Comparison of ENCODE assay signal across 18 cellular contexts in genomic region chr22:27873476-27873875, GRCh38. TPM values are rescaled to one million over a fixed set of nuclear protein-coding genes. Genes with fewer than 3 reads are reported as not detected.
DNase-seq lines count a peak whose midpoint lies in the region; ATAC-seq and TF ChIP-seq lines count a peak whose summit lies in the region.
"Had no signal": no experiment of that assay in that cellular context is flagged by ENCODE, and none has a peak within 500 bp of the region (broad histone marks: within the 10 kb centered on the region; RNA-seq: fewer than 3 reads in every experiment).

No MANE protein-coding gene starts in this region.

- H3K9me3 Mint-ChIP-seq in HFFc6, result no peaks in the 10 kb centered on the region
- H3K9me3 Mint-ChIP-seq: activated naive CD8-positive, alpha-beta T cell treated with anti-CD3 and anti-CD28 coated beads for 36 hours; activated T-cell treated with anti-CD3 and anti-CD28 coated beads, Interleukin-2, amount 50 U/mL, for 24 hours; CD4-positive, alpha-beta T cell; IgD-negative memory B cell had no signal

- in situ Hi-C loops in gastrocnemius medialis (cut with MboI; ENCODE audit: low sequenced_read_pairs in 4 of 4), result no loop called here

- H3K4me1 Mint-ChIP-seq in HFFc6 (ENCODE audit: low read depth), result peaks cover 24% of the 10 kb centered on the region

- H3K9me3 ChIP-seq in left ventricle myocardium inferior (replicated peaks) (peaks cover 8% of the 10 kb centered on the region), gastrocnemius medialis (no peaks in the 10 kb centered on the region), lower lobe of right lung (no peaks in the 10 kb centered on the region)
- H3K9me3 ChIP-seq: upper lobe of right lung had no signal

- H3K36me3 ChIP-seq in left ventricle myocardium inferior (peaks cover 34% of the 10 kb centered on the region), gastrocnemius medialis (peaks cover 0 to 13% of the 10 kb centered on the region in 2 donors), lower lobe of right lung (peaks cover 44% of the 10 kb centered on the region)

- H3K27me3 ChIP-seq in left ventricle myocardium inferior (ENCODE audit: low read depth) (no peaks in the 10 kb centered on the region), gastrocnemius medialis (no peaks in the 10 kb centered on the region), lower lobe of right lung (ENCODE audit: low read depth) (no peaks in the 10 kb centered on the region)
- H3K27me3 ChIP-seq: upper lobe of right lung had no signal

- peaks cover 15% of the 10 kb centered on the region for H3K36me3 Mint-ChIP-seq in HFFc6 (ENCODE audit: low read depth)

- ATAC-seq in gastrocnemius medialis, result no peak
- no peak for ATAC-seq in HG03565 (IDR thresholded peaks at IDR 0.05; ENCODE audit: unreplicated experiment)
- no peak for ATAC-seq in lower lobe of right lung
- ATAC-seq: SK-N-SH treated with all-trans-retinoic acid at 6 μM for 48 hours, upper lobe of right lung had no signal

- H3K27ac Mint-ChIP-seq in HFFc6, result peak overlapping the region; percentile 11; the same call in 1 of the 2 replicates
- H3K27ac Mint-ChIP-seq: activated naive CD8-positive, alpha-beta T cell treated with anti-CD3 and anti-CD28 coated beads for 36 hours; CD4-positive, alpha-beta T cell; IgD-negative memory B cell had no signal

- intact Hi-C loops in left ventricle myocardium inferior (cut with micrococcal nuclease) (no loop called here), gastrocnemius medialis (cut with DNase I; ENCODE audit: low total_unique reads) (loop anchor here (5.0 kb wide), 1 partner anchor 144 kb away; no protein-coding TSS in a partner anchor), lower lobe of right lung (cut with DNase I) (no loop called here)

- peak overlapping the region; percentile 66 for H3K27ac ChIP-seq in cingulate gyrus (ENCODE audit: low read depth, low read length)
- H3K27ac ChIP-seq in left ventricle myocardium inferior (replicated peaks), result peak overlapping the region; percentile 83
- H3K27ac ChIP-seq in gastrocnemius medialis, result peak overlapping the region; percentile 0 to 80 (median 34)
- H3K27ac ChIP-seq in lower lobe of right lung, result no peak overlapping the region
- H3K27ac ChIP-seq: upper lobe of right lung had no signal

- no peak overlapping the region for H3K4me3 ChIP-seq in left ventricle myocardium inferior
- H3K4me3 ChIP-seq in gastrocnemius medialis, result no peak overlapping the region
- H3K4me3 ChIP-seq in lower lobe of right lung, result no peak overlapping the region
- H3K4me3 ChIP-seq: upper lobe of right lung had no signal

- TF ChIP-seq CTCF in HFFc6 (IDR thresholded peaks at IDR 0.05), result no peak
- no peak for TF ChIP-seq CTCF in left ventricle myocardium inferior (IDR thresholded peaks at IDR 0.05; ENCODE audit: borderline replicate concordance)
- TF ChIP-seq CTCF in gastrocnemius medialis (IDR thresholded peaks at IDR 0.05 in 4 of 5, conservative IDR thresholded peaks at IDR 0.05 in 1 of 5), result no peak
- no peak for TF ChIP-seq CTCF in lower lobe of right lung (IDR thresholded peaks at IDR 0.05)

- no peak for TF ChIP-seq POLR2A in gastrocnemius medialis (IDR thresholded peaks at IDR 0.05)

- no peak overlapping the region for H3K4me3 Mint-ChIP-seq in HFFc6
- H3K4me3 Mint-ChIP-seq: activated naive CD8-positive, alpha-beta T cell treated with anti-CD3 and anti-CD28 coated beads for 36 hours; activated T-cell treated with anti-CD3 and anti-CD28 coated beads, Interleukin-2, amount 50 U/mL, for 24 hours; CD4-positive, alpha-beta T cell; IgD-negative memory B cell had no signal

- peaks cover 2% of the 10 kb centered on the region; the same call in 1 of the 2 replicates for H3K27me3 Mint-ChIP-seq in HFFc6 (ENCODE audit: insufficient read depth)
- H3K27me3 Mint-ChIP-seq: activated naive CD8-positive, alpha-beta T cell treated with anti-CD3 and anti-CD28 coated beads for 36 hours; activated T-cell treated with anti-CD3 and anti-CD28 coated beads, Interleukin-2, amount 50 U/mL, for 24 hours; CD4-positive, alpha-beta T cell; IgD-negative memory B cell had no signal

- no peak for DNase-seq in HFFc6
- DNase-seq in left ventricle myocardium inferior, result peak; percentile 22
- no peak for DNase-seq in gastrocnemius medialis
- DNase-seq in activated CD8-positive, alpha-beta memory T cell treated with anti-CD3 and anti-CD28 coated beads, Interleukin-2, amount 50 U/mL, for 48 hours, result no peak
- DNase-seq in lower lobe of right lung, result no peak
- DNase-seq in hippocampal formation (lab: John Stamatoyannopoulos, UW), result no peak
- DNase-seq: activated naive CD8-positive, alpha-beta T cell treated with anti-CD3 and anti-CD28 coated beads for 36 hours; activated T-cell treated with anti-CD3 and anti-CD28 coated beads, Interleukin-2, amount 50 U/mL, for 24 hours; CD4-positive, alpha-beta T cell; DMS79 treated with DMSO at 0.1 percent for 48 hours; NCI-H2029; NCI-H524; stimulated activated CD4-positive, alpha-beta T cell treated with anti-CD3 and anti-CD28 coated beads, Interleukin-4, amount 100 ng/mL, for 4 hours; upper lobe of right lung had no signal

- H3K4me1 ChIP-seq in left ventricle myocardium inferior, result peaks cover 94% of the 10 kb centered on the region
- H3K4me1 ChIP-seq in gastrocnemius medialis, result peaks cover 20 to 36% of the 10 kb centered on the region in 2 donors
- peaks cover 27% of the 10 kb centered on the region for H3K4me1 ChIP-seq in lower lobe of right lung
- H3K4me1 ChIP-seq: upper lobe of right lung had no signal

RNA-seq across cellular contexts. Expression of gene PITPNB, which starts 45.6 kb away (rescaled TPM):
- 10 to 100 TPM; 54.3 to 80.5 (median 74.8) TPM for total RNA-seq in HFFc6 (2021; fragmentation: NEBNext Ultra II Directional; extraction: Animal tissue kit (Norgen Biotek cat#: 25700))
- total RNA-seq in left ventricle myocardium inferior, result 60.0 TPM
- 10 to 100 TPM; 12.1 to 18.7 (median 16.1) TPM for total RNA-seq in gastrocnemius medialis
- total RNA-seq in lower lobe of right lung, result 58.6 TPM
